17 cellular contexts compared by ENCODE assay signal in the genomic region with DNA sequence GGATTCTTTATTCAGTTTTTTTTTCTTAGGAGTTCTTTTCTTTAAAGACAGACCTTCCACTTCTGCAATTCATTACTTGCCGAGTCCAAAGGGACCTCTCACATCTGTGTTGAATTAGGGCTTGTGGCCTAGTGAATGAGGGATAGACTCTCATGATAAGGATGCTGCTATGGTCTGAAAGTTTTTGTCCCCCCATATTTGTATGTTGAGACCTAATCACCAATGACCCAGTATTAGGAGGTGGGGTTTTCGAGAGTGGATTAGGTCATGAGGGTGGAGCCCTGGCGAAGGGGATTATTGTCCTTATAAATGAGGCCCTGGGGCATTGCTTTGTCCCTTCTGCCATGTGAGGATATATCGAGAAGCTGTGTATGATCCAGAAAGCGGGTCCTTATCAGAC. TPM values are rescaled to one million over a fixed set of nuclear protein-coding genes. Genes with fewer than 3 reads are reported as not detected.
DNase-seq lines count a peak whose midpoint lies in the region; ATAC-seq and TF ChIP-seq lines count a peak whose summit lies in the region.
"Had no signal": no experiment of that assay in that cellular context is flagged by ENCODE, and none has a peak within 500 bp of the region (broad histone marks: within the 10 kb centered on the region; RNA-seq: fewer than 3 reads in every experiment).

No MANE protein-coding gene starts in this region.

- H3K4me1 ChIP-seq in adipocyte (ENCODE audit: control insufficient read depth, insufficient read depth, low read length) (peaks cover 46% of the 10 kb centered on the region), right cardiac atrium (ENCODE audit: control insufficient read depth, insufficient read depth, low read length) (no peaks in the 10 kb centered on the region), vagina (peaks cover 29% of the 10 kb centered on the region)
- H3K4me1 ChIP-seq in naive thymus-derived CD4-positive, alpha-beta T cell (ENCODE audit: control insufficient read depth in 2 of 2, insufficient read depth in 2 of 2, low read length in 2 of 2): no peaks in the 10 kb centered on the region

- DNase-seq in NCI-H82 (lab: John Stamatoyannopoulos, UW): peak; percentile 44
- no peak for DNase-seq in NCI-H82 treated with DMSO at 0.1 percent for 48 hours (lab: John Stamatoyannopoulos, UW; ENCODE audit: unreplicated experiment)
- peak; percentile 77 for DNase-seq in adipocyte (ENCODE audit: low read depth)
- DNase-seq in right cardiac atrium: peak in 1 of 3 donors; percentile 70
- no peak for DNase-seq in vagina (ENCODE audit: extremely low spot score in 2 of 2)
- no peak for DNase-seq in activated CD4-positive, alpha-beta T cell treated with anti-CD3 and anti-CD28 coated beads, Interleukin-2, amount 50 U/mL, for 1 hour
- DNase-seq in naive thymus-derived CD4-positive, alpha-beta T cell: no peak
- no peak for DNase-seq in NCI-H345 treated with DMSO at 0.1 percent for 48 hours (lab: John Stamatoyannopoulos, UW; ENCODE audit: unreplicated experiment)
- DNase-seq: 8988T; activated naive CD4-positive, alpha-beta T cell treated with anti-CD3 and anti-CD28 coated beads, Interleukin-2, amount 50 U/mL, for 16 hours; heart right ventricle had no signal

- H3K4me3 ChIP-seq in adipocyte (ENCODE audit: low read length) (no peak overlapping the region), right cardiac atrium (ENCODE audit: low read length) (no peak overlapping the region), vagina (no peak overlapping the region)
- no peak overlapping the region for H3K4me3 ChIP-seq in naive thymus-derived CD4-positive, alpha-beta T cell (ENCODE audit: low read length)
- H3K4me3 ChIP-seq: heart right ventricle, tibial artery had no signal

- CTCF ChIA-PET in naive thymus-derived CD4-positive, alpha-beta T cell (lab: Charles Lee): interaction anchor here (0.9 to 8.7 kb wide), 6 partner anchors 14 to 807 kb away, joined by 3 to 88 read pairs (median 9); no protein-coding TSS in a partner anchor

- POLR2A ChIA-PET in naive thymus-derived CD4-positive, alpha-beta T cell (lab: Charles Lee): interaction anchor here (0.6 to 1.8 kb wide), 4 partner anchors 476 to 832 kb away, joined by 3 to 5 read pairs (median 4); a partner anchor contains a TSS

- TF ChIP-seq CTCF in vagina (IDR thresholded peaks at IDR 0.05): no peak

- TF ChIP-seq POLR2A in vagina (IDR thresholded peaks at IDR 0.05): no peak

- H3K4me1 Mint-ChIP-seq in naive thymus-derived CD4-positive, alpha-beta T cell: peaks cover 0 to 6% (median 0%) of the 10 kb centered on the region in 7 donors

- H3K27me3 ChIP-seq in adipocyte (replicated peaks; ENCODE audit: control insufficient read depth, insufficient read depth, low read length): no peaks in the 10 kb centered on the region
- no peaks in the 10 kb centered on the region for H3K27me3 ChIP-seq in right cardiac atrium (ENCODE audit: control insufficient read depth, insufficient read depth)
- H3K27me3 ChIP-seq in vagina: no peaks in the 10 kb centered on the region
- no peaks in the 10 kb centered on the region for H3K27me3 ChIP-seq in naive thymus-derived CD4-positive, alpha-beta T cell (ENCODE audit: control insufficient read depth in 2 of 2, insufficient read depth in 2 of 2, low read length in 2 of 2)
- H3K27me3 ChIP-seq: tibial artery had no signal

- peaks cover 11 to 30% (median 23%) of the 10 kb centered on the region in 5 donors for H3K27me3 Mint-ChIP-seq in naive thymus-derived CD4-positive, alpha-beta T cell

- WGBS in right cardiac atrium: 51% methylated on average over 5 of the region's 5 CpGs

- H3K4me3 Mint-ChIP-seq in naive thymus-derived CD4-positive, alpha-beta T cell: no peak overlapping the region

- H3K9ac ChIP-seq in adipocyte (ENCODE audit: low read length): peak overlapping the region; percentile 69

- ATAC-seq in right cardiac atrium: peak; percentile 48 to 71
- no peak for ATAC-seq in naive thymus-derived CD4-positive, alpha-beta T cell
- ATAC-seq: activated CD4-positive, CD25-positive, alpha-beta regulatory T cell treated with anti-CD3 and anti-CD28 coated beads, Interleukin-2, amount 50 U/mL, for 24 hours had no signal

- no peak overlapping the region for H3K27ac Mint-ChIP-seq in naive thymus-derived CD4-positive, alpha-beta T cell

- H3K27ac ChIP-seq in right cardiac atrium (ENCODE audit: low read length): peak overlapping the region; percentile 30
- H3K27ac ChIP-seq in vagina: peak overlapping the region; percentile 74
- H3K27ac ChIP-seq in naive thymus-derived CD4-positive, alpha-beta T cell (ENCODE audit: low read depth, low read length): no peak overlapping the region
- H3K27ac ChIP-seq: tibial artery had no signal

- H3K9me3 Mint-ChIP-seq in naive thymus-derived CD4-positive, alpha-beta T cell: peaks cover 0 to 1% (median 0%) of the 10 kb centered on the region in 11 donors

- H3K36me3 ChIP-seq in adipocyte (ENCODE audit: control insufficient read depth, insufficient read depth, low read length, severe bottlenecking): no peaks in the 10 kb centered on the region
- no peaks in the 10 kb centered on the region for H3K36me3 ChIP-seq in vagina
- no peaks in the 10 kb centered on the region for H3K36me3 ChIP-seq in naive thymus-derived CD4-positive, alpha-beta T cell (ENCODE audit: control insufficient read depth in 2 of 3, insufficient read depth in 3 of 3, low read length in 3 of 3)
- H3K36me3 ChIP-seq: heart right ventricle, tibial artery had no signal

- H3K9me3 ChIP-seq in adipocyte (ENCODE audit: control insufficient read depth, low read length) (no peaks in the 10 kb centered on the region), right cardiac atrium (ENCODE audit: control insufficient read depth, low read length) (no peaks in the 10 kb centered on the region), vagina (no peaks in the 10 kb centered on the region)
- H3K9me3 ChIP-seq in naive thymus-derived CD4-positive, alpha-beta T cell (ENCODE audit: control insufficient read depth in 2 of 3, low read length in 3 of 3): no peaks in the 10 kb centered on the region
- H3K9me3 ChIP-seq: heart right ventricle, tibial artery had no signal

- intact Hi-C loops in right cardiac atrium (cut with DNase I) (no loop called here), vagina (cut with DNase I) (no loop called here)
- intact Hi-C loops in naive thymus-derived CD4-positive, alpha-beta T cell (cut with micrococcal nuclease): loop anchor here (1.0 to 5.0 kb wide), 11 partner anchors 52 to 839 kb away; no protein-coding TSS in a partner anchor

- no peaks in the 10 kb centered on the region for H3K36me3 Mint-ChIP-seq in naive thymus-derived CD4-positive, alpha-beta T cell

RNA-seq across cellular contexts. Expression of a gene that starts 9.5 kb away (rescaled TPM):
- total RNA-seq in right cardiac atrium (not detected), vagina (not detected)
- not detected for polyA plus RNA-seq in right cardiac atrium
- not detected for total RNA-seq in naive thymus-derived CD4-positive, alpha-beta T cell
- not detected for polyA plus RNA-seq in naive thymus-derived CD4-positive, alpha-beta T cell
- total RNA-seq: endothelial cell of umbilical vein; heart right ventricle; kidney epithelial cell; posterior vena cava; T-helper 1 cell treated with Interleukin-12 subunit alpha and Interleukin-12 subunit beta and Interleukin-4 antibody, amounts not matched to agents 30 ng/mL and 1 ng/mL, for 36 hours had no signal
- polyA plus RNA-seq: endothelial cell of umbilical vein, heart right ventricle had no signal

RNA-seq across cellular contexts. Expression of a gene that starts 27.5 kb away (rescaled TPM):
- not detected for total RNA-seq in right cardiac atrium
- polyA plus RNA-seq in right cardiac atrium: 0.14 TPM
- not detected for total RNA-seq in vagina
- not detected for total RNA-seq in naive thymus-derived CD4-positive, alpha-beta T cell
- not detected for polyA plus RNA-seq in naive thymus-derived CD4-positive, alpha-beta T cell
- total RNA-seq: endothelial cell of umbilical vein; heart right ventricle; kidney epithelial cell; posterior vena cava; T-helper 1 cell treated with Interleukin-12 subunit alpha and Interleukin-12 subunit beta and Interleukin-4 antibody, amounts not matched to agents 30 ng/mL and 1 ng/mL, for 36 hours had no signal
- polyA plus RNA-seq: endothelial cell of umbilical vein, heart right ventricle had no signal

RNA-seq across cellular contexts. Expression of a gene that starts 35.1 kb away (rescaled TPM):
- total RNA-seq in right cardiac atrium (10 to 100 TPM; 65.8 to 79.5 (median 74.0) TPM), vagina (919 TPM)
- 71.8 TPM for polyA plus RNA-seq in right cardiac atrium
- total RNA-seq in naive thymus-derived CD4-positive, alpha-beta T cell: 10 to 100 TPM; 23.8 to 43.4 (median 35.3) TPM
- polyA plus RNA-seq in naive thymus-derived CD4-positive, alpha-beta T cell: 100 to 1,000 TPM; 143 to 189 TPM

RNA-seq across cellular contexts. Expression of a gene that starts 57.8 kb away (rescaled TPM):
- not detected for total RNA-seq in right cardiac atrium
- not detected for polyA plus RNA-seq in right cardiac atrium
- not detected for total RNA-seq in vagina
- not detected for total RNA-seq in naive thymus-derived CD4-positive, alpha-beta T cell
- not detected for polyA plus RNA-seq in naive thymus-derived CD4-positive, alpha-beta T cell
- total RNA-seq: endothelial cell of umbilical vein; heart right ventricle; kidney epithelial cell; posterior vena cava; T-helper 1 cell treated with Interleukin-12 subunit alpha and Interleukin-12 subunit beta and Interleukin-4 antibody, amounts not matched to agents 30 ng/mL and 1 ng/mL, for 36 hours had no signal
- polyA plus RNA-seq: endothelial cell of umbilical vein, heart right ventricle had no signal

Comparison
In these comparisons a context has a peak if more than half of its experiments do, and no peak if none do; other contexts are left out.
1. DNase-seq: peak in NCI-H82 (single experiment) and adipocyte (single experiment); none in NCI-H82 treated with DMSO at 0.1 percent for 48 hours (single experiment), vagina (0 of 2), activated CD4-positive, alpha-beta T cell treated with anti-CD3 and anti-CD28 coated beads, Interleukin-2, amount 50 U/mL, for 1 hour (single experiment), naive thymus-derived CD4-positive, alpha-beta T cell (0 of 9) and NCI-H345 treated with DMSO at 0.1 percent for 48 hours (single experiment).
2. RNA of a gene that starts 35.1 kb away (total RNA-seq): 919 TPM in vagina (single experiment); 65.8 to 79.5 TPM in right cardiac atrium and 23.8 to 43.4 TPM in naive thymus-derived CD4-positive, alpha-beta T cell; every median in the first group is over 10 times any median in the second.
3. intact Hi-C loops: an anchor here in naive thymus-derived CD4-positive, alpha-beta T cell (1.0 to 5.0 kb wide); none called in right cardiac atrium and vagina.